Comparison of ENCODE assay signal across 20 cellular contexts in genomic region chrX:42151808-42152207, GRCh38.
DNase-seq lines count a peak whose midpoint lies in the region; ATAC-seq lines count a peak whose summit lies in the region.
"Had no signal": no experiment of that assay in that cellular context is flagged by ENCODE, and none has a peak within 500 bp of the region (broad histone marks: within the 10 kb centered on the region; RNA-seq: fewer than 3 reads in every experiment).

No MANE protein-coding gene starts in this region.

- no peak overlapping the region for H3K27ac Mint-ChIP-seq in activated CD4-positive, alpha-beta T cell treated with anti-CD3 and anti-CD28 coated beads, Interleukin-2, amount 10 ng/mL, durations not matched to agents 24 days and 14 days
- peak overlapping the region; percentile 4 for H3K27ac Mint-ChIP-seq in activated naive CD8-positive, alpha-beta T cell treated with anti-CD3 and anti-CD28 coated beads, Interleukin-2, amount 50 U/mL, for 24 hours

- no peaks in the 10 kb centered on the region for H3K36me3 Mint-ChIP-seq in activated CD4-positive, alpha-beta T cell treated with anti-CD3 and anti-CD28 coated beads, Interleukin-2, amount 10 ng/mL, durations not matched to agents 24 days and 14 days (ENCODE audit: low read depth)
- no peaks in the 10 kb centered on the region for H3K36me3 Mint-ChIP-seq in activated naive CD8-positive, alpha-beta T cell treated with anti-CD3 and anti-CD28 coated beads, Interleukin-2, amount 50 U/mL, for 24 hours (ENCODE audit: low read depth)

- peak overlapping the region; percentile 51 for H3K4me3 Mint-ChIP-seq in activated CD4-positive, alpha-beta T cell treated with anti-CD3 and anti-CD28 coated beads, Interleukin-2, amount 10 ng/mL, durations not matched to agents 24 days and 14 days
- no peak overlapping the region for H3K4me3 Mint-ChIP-seq in activated naive CD8-positive, alpha-beta T cell treated with anti-CD3 and anti-CD28 coated beads, Interleukin-2, amount 50 U/mL, for 24 hours

- peaks cover 12% of the 10 kb centered on the region for H3K9me3 Mint-ChIP-seq in activated CD4-positive, alpha-beta T cell treated with anti-CD3 and anti-CD28 coated beads, Interleukin-2, amount 10 ng/mL, durations not matched to agents 24 days and 14 days
- H3K9me3 Mint-ChIP-seq in activated naive CD8-positive, alpha-beta T cell treated with anti-CD3 and anti-CD28 coated beads, Interleukin-2, amount 50 U/mL, for 24 hours = no peaks in the 10 kb centered on the region

- intact Hi-C loops in activated CD4-positive, alpha-beta T cell treated with anti-CD3 and anti-CD28 coated beads, Interleukin-2, amount 10 ng/mL, durations not matched to agents 24 days and 14 days (cut with micrococcal nuclease) = no loop called here

- H3K4me1 Mint-ChIP-seq in activated CD4-positive, alpha-beta T cell treated with anti-CD3 and anti-CD28 coated beads, Interleukin-2, amount 10 ng/mL, durations not matched to agents 24 days and 14 days = peaks cover 4% of the 10 kb centered on the region
- peaks cover 4% of the 10 kb centered on the region for H3K4me1 Mint-ChIP-seq in activated naive CD8-positive, alpha-beta T cell treated with anti-CD3 and anti-CD28 coated beads, Interleukin-2, amount 50 U/mL, for 24 hours

- H3K27me3 Mint-ChIP-seq in activated CD4-positive, alpha-beta T cell treated with anti-CD3 and anti-CD28 coated beads, Interleukin-2, amount 10 ng/mL, durations not matched to agents 24 days and 14 days = no peaks in the 10 kb centered on the region
- no peaks in the 10 kb centered on the region for H3K27me3 Mint-ChIP-seq in activated naive CD8-positive, alpha-beta T cell treated with anti-CD3 and anti-CD28 coated beads, Interleukin-2, amount 50 U/mL, for 24 hours

- DNase-seq in activated CD4-positive, alpha-beta T cell treated with anti-CD3 and anti-CD28 coated beads, Interleukin-2, amount 10 ng/mL, durations not matched to agents 24 days and 14 days = no peak
- no peak for DNase-seq in activated CD4-positive, alpha-beta T cell treated with anti-CD3 and anti-CD28 coated beads for 48 hours
- DNase-seq in ELR (ENCODE audit: low read depth) = peak; percentile 0
- peak; percentile 28 to 77 for DNase-seq in NOMO-1 (lab: John Stamatoyannopoulos, UW; ENCODE audit: unreplicated experiment in 2 of 2)
- no peak for DNase-seq in activated naive CD8-positive, alpha-beta T cell treated with anti-CD3 and anti-CD28 coated beads, Interleukin-2, amount 50 U/mL, for 24 hours
- DNase-seq in SHP77 (lab: John Stamatoyannopoulos, UW) = no peak
- no peak for DNase-seq in NCI-H446 treated with DMSO at 0.1 percent for 48 hours (lab: John Stamatoyannopoulos, UW)
- no peak for DNase-seq in dermis blood vessel endothelial cell
- DNase-seq: 8988T, C1 segment of cervical spinal cord, DMS79 treated with DMSO at 0.1 percent for 48 hours, GDM1, HCEC 1CT, KG1, NCI-H1092 treated with DMSO at 0.1 percent for 48 hours, NCI-H1694, NCI-H524 treated with DMSO at 0.1 percent for 48 hours, OCI-M1, SJCRH30 had no signal

- no peak for ATAC-seq in activated naive CD8-positive, alpha-beta T cell treated with anti-CD3 and anti-CD28 coated beads, Interleukin-2, amount 50 U/mL, for 24 hours
- ATAC-seq: GM12878 had no signal

Comparison
In these comparisons a context has a peak if more than half of its experiments do, and no peak if none do; other contexts are left out.
1. DNase-seq: peak in ELR (single experiment) and NOMO-1 (2 of 2); none in activated CD4-positive, alpha-beta T cell treated with anti-CD3 and anti-CD28 coated beads, Interleukin-2, amount 10 ng/mL, durations not matched to agents 24 days and 14 days (single experiment), activated CD4-positive, alpha-beta T cell treated with anti-CD3 and anti-CD28 coated beads for 48 hours (single experiment), activated naive CD8-positive, alpha-beta T cell treated with anti-CD3 and anti-CD28 coated beads, Interleukin-2, amount 50 U/mL, for 24 hours (single experiment), SHP77 (0 of 2), NCI-H446 treated with DMSO at 0.1 percent for 48 hours (single experiment) and dermis blood vessel endothelial cell (single experiment).